8 cellular contexts compared by ENCODE assay signal in genomic region chr3:51982838-51983577, GRCh38. TPM values are rescaled to one million over a fixed set of nuclear protein-coding genes. Genes with fewer than 3 reads are reported as not detected.
DNase-seq lines count a peak whose midpoint lies in the region; ATAC-seq and TF ChIP-seq lines count a peak whose summit lies in the region.

Gene ACY1 (plus strand): TSS chr3:51983535. CDS start chr3:51984065, 530 bp downstream.

- H3K9me3 Mint-ChIP-seq in activated naive CD4-positive, alpha-beta T cell treated with anti-CD3 and anti-CD28 coated beads, Interleukin-2, amount 50 U/mL, for 24 hours = no peaks in the 10 kb centered on the region

- 0% methylated on average over 26 of the region's 68 CpGs for WGBS in SK-N-SH (ENCODE audit: low lambda C conversion rate)
- 0% methylated on average over 24 to 67 of the region's 68 CpGs for WGBS in testis, 2 donors

- TF ChIP-seq RAD21 in SK-N-SH (IDR thresholded peaks at IDR 0.05; ENCODE audit: low read length) = no peak

- H3K4me2 ChIP-seq in SK-N-SH (peak within 1 kb of the TSS; percentile 97), osteoblast (ENCODE audit: insufficient read depth, low read length) (peak within 1 kb of the TSS; percentile 99)

- no peak for TF ChIP-seq EP300 in SK-N-SH (IDR thresholded peaks at IDR 0.05; ENCODE audit: borderline replicate concordance in 1 of 2, low read depth in 1 of 2, low read length in 1 of 2)

- no peaks in the 10 kb centered on the region for H3K27me3 ChIP-seq in SK-N-SH (ENCODE audit: insufficient read depth)
- H3K27me3 ChIP-seq in osteoblast (ENCODE audit: insufficient read depth, low read length) = no peaks in the 10 kb centered on the region
- H3K27me3 ChIP-seq in testis = no peaks in the 10 kb centered on the region

- H3K79me2 ChIP-seq in SK-N-SH (ENCODE audit: insufficient read depth) (peaks cover 40% of the 10 kb centered on the region), osteoblast (ENCODE audit: insufficient read depth, low read length) (peaks cover 24% of the 10 kb centered on the region)

- ATAC-seq in GM19455 (IDR thresholded peaks at IDR 0.05; ENCODE audit: unreplicated experiment) = peak; percentile 68

- peak within 1 kb of the TSS; percentile 89 to 93 for H3K27ac ChIP-seq in SK-N-SH (ENCODE audit: low read depth in 2 of 2, low read length in 1 of 2)
- peak within 1 kb of the TSS; percentile 85 for H3K27ac ChIP-seq in osteoblast (ENCODE audit: low read depth, low read length)
- peak within 1 kb of the TSS; percentile 82 to 88 for H3K27ac ChIP-seq in testis

- POLR2A ChIA-PET in SK-N-SH (lab: Yijun Ruan, JAX) = interaction anchor here (0.8 to 4.3 kb wide), 10 partner anchors 8 to 46 kb away, joined by 3 to 42 read pairs (median 4); partner anchors contain the start of genes ABHD14A, ABHD14B, PARP3 and RPL29

- TF ChIP-seq CTCF in SK-N-SH (IDR thresholded peaks at IDR 0.05) = peak; percentile 4; the same call in 1 of the 2 replicates
- no peak for TF ChIP-seq CTCF in osteoblast (IDR thresholded peaks at IDR 0.05; ENCODE audit: extremely low read depth, low read depth, low read length)
- TF ChIP-seq CTCF in testis (IDR thresholded peaks at IDR 0.05) = no peak

- H3K4me3 Mint-ChIP-seq in activated naive CD4-positive, alpha-beta T cell treated with anti-CD3 and anti-CD28 coated beads, Interleukin-2, amount 50 U/mL, for 24 hours = peak within 1 kb of the TSS; percentile 94

- peak within 1 kb of the TSS; percentile 89 for H3K9ac ChIP-seq in SK-N-SH

- H2AFZ ChIP-seq in SK-N-SH (ENCODE audit: low read depth) = peak within 1 kb of the TSS; percentile 94; the same call in 1 of the 2 replicates
- peak within 1 kb of the TSS; percentile 95 for H2AFZ ChIP-seq in osteoblast (ENCODE audit: low read length)

- peaks cover 23% of the 10 kb centered on the region for H3K4me1 Mint-ChIP-seq in activated naive CD4-positive, alpha-beta T cell treated with anti-CD3 and anti-CD28 coated beads, Interleukin-2, amount 50 U/mL, for 24 hours

- peak within 1 kb of the TSS; percentile 93 for H3K27ac Mint-ChIP-seq in activated naive CD4-positive, alpha-beta T cell treated with anti-CD3 and anti-CD28 coated beads, Interleukin-2, amount 50 U/mL, for 24 hours

- H3K9me2 ChIP-seq in SK-N-SH = no peaks in the 10 kb centered on the region

- H3K36me3 ChIP-seq in SK-N-SH (replicated peaks in 1 of 2; ENCODE audit: control insufficient read depth in 1 of 2, insufficient read depth in 2 of 2, low read length in 1 of 2) (peaks cover 0 to 5% of the 10 kb centered on the region in 2 experiments), osteoblast (ENCODE audit: insufficient read depth, low read length) (no peaks in the 10 kb centered on the region), testis (ENCODE audit: low read depth, missing control alignments) (no peaks in the 10 kb centered on the region)

- peaks cover 5 to 19% of the 10 kb centered on the region in 2 experiments; a peak in 3 of 4 replicates for H3K4me1 ChIP-seq in SK-N-SH (ENCODE audit: control insufficient read depth in 1 of 2, insufficient read depth in 2 of 2, low read depth in 1 of 2, low read length in 1 of 2)
- peaks cover 22% of the 10 kb centered on the region for H3K4me1 ChIP-seq in osteoblast (ENCODE audit: insufficient read depth, low read length)
- peaks cover 20% of the 10 kb centered on the region for H3K4me1 ChIP-seq in testis

- CTCF ChIA-PET in SK-N-SH (lab: Yijun Ruan, JAX) = interaction anchor here (0.6 to 4.8 kb wide), 24 partner anchors 9 to 489 kb away, joined by 3 to 45 read pairs (median 4); partner anchors contain the start of genes ABHD14A, ABHD14B, GPR62 and PARP3

- no peaks in the 10 kb centered on the region for H3K36me3 Mint-ChIP-seq in activated naive CD4-positive, alpha-beta T cell treated with anti-CD3 and anti-CD28 coated beads, Interleukin-2, amount 50 U/mL, for 24 hours

- intact Hi-C loops in testis (cut with DNase I; ENCODE audit: low total_unique reads) = no loop called here

- H3K4me3 ChIP-seq in SK-N-SH (ENCODE audit: low read depth in 2 of 2, low read length in 1 of 2) (peak within 1 kb of the TSS; percentile 68 to 90), osteoblast (ENCODE audit: insufficient read depth, low read length) (peak within 1 kb of the TSS; percentile 74), testis (peak within 1 kb of the TSS; percentile 68)

- TF ChIP-seq POLR2A in testis (IDR thresholded peaks at IDR 0.05) = no peak

- H3K9me3 ChIP-seq in SK-N-SH = no peaks in the 10 kb centered on the region
- H3K9me3 ChIP-seq in osteoblast (ENCODE audit: low read depth, low read length) = no peaks in the 10 kb centered on the region
- no peaks in the 10 kb centered on the region for H3K9me3 ChIP-seq in testis

- DNase-seq in D341Med (ENCODE audit: low spot score) = peak; percentile 95
- peak; percentile 81 for DNase-seq in HPDE6-E6E7 (ENCODE audit: extremely low spot score)
- DNase-seq in SK-N-SH = peak; percentile 97
- DNase-seq in glomerular endothelial cell (ENCODE audit: extremely low read depth, low read depth, low spot score) = no peak
- peak; percentile 100 for DNase-seq in osteoblast (ENCODE audit: insufficient read length, low spot score, missing footprints)
- DNase-seq in testis = peak; percentile 80

- H3K27me3 Mint-ChIP-seq in activated naive CD4-positive, alpha-beta T cell treated with anti-CD3 and anti-CD28 coated beads, Interleukin-2, amount 50 U/mL, for 24 hours = no peaks in the 10 kb centered on the region

- no peaks in the 10 kb centered on the region for H4K20me1 ChIP-seq in SK-N-SH (ENCODE audit: insufficient read depth)
- peaks cover 6% of the 10 kb centered on the region for H4K20me1 ChIP-seq in osteoblast (ENCODE audit: insufficient read depth, low read length)

- H3F3A ChIP-seq in SK-N-SH (replicated peaks; ENCODE audit: insufficient read depth) = peaks cover 15% of the 10 kb centered on the region

TF ChIP-seq in SK-N-SH, 30 proteins besides CTCF, POLR2A, EP300 and RAD21 (continues in another document):
- TF ChIP-seq MAX (IDR thresholded peaks at IDR 0.05; ENCODE audit: low read depth) = peak; percentile 98
- TF ChIP-seq USF1 (IDR thresholded peaks at IDR 0.05; ENCODE audit: borderline replicate concordance, low read depth) = peak; percentile 89
- no peak for TF ChIP-seq CHD2 (IDR thresholded peaks at IDR 0.05; ENCODE audit: low read length, partially characterized antibody)
- TF ChIP-seq REST (IDR thresholded peaks at IDR 0.05; ENCODE audit: low read depth, low read length) = peak; percentile 7; the same call in 1 of the 2 replicates
- TF ChIP-seq GABPA (IDR thresholded peaks at IDR 0.05; ENCODE audit: low read depth) = peak; percentile 57
- TF ChIP-seq USF2 (IDR thresholded peaks at IDR 0.05; ENCODE audit: borderline replicate concordance, low read depth, low read length) = peak; percentile 48
- no peak for TF ChIP-seq RCOR1 (IDR thresholded peaks at IDR 0.05; ENCODE audit: low read length)
- no peak for TF ChIP-seq GATA2 (CRISPR knock-in tag; IDR thresholded peaks at IDR 0.05)
- 0 out of 2 replicates have a peak, but pooled peaks have one; percentile 53 for TF ChIP-seq SIN3A (IDR thresholded peaks at IDR 0.05; ENCODE audit: borderline replicate concordance, low read depth, low read length)
- no peak for TF ChIP-seq FOSL2 (IDR thresholded peaks at IDR 0.05; ENCODE audit: borderline replicate concordance, low read depth)

RNA-seq across cellular contexts. Expression of gene ACY1, which starts in this region (rescaled TPM):
- polyA plus RNA-seq in SK-N-SH (2012; rRNA removed) (93.0 and 96.2 TPM in 2 replicates), testis (ENCODE audit: insufficient read depth, low read depth, low replicate concordance) (26.7 TPM)
- 44.0 and 62.5 TPM in 2 replicates for polyA plus RNA-seq in SK-N-SH (2012; cell fraction: cytosol; rRNA removed)
- 136 and 173 TPM in 2 replicates for polyA plus RNA-seq in SK-N-SH (2012; cell fraction: nucleus; rRNA removed)
- total RNA-seq in glomerular endothelial cell (24.2 and 32.0 TPM in 2 replicates), osteoblast (35.7 and 37.6 TPM in 2 replicates), testis (10 to 100 TPM; 16.0 to 17.1 TPM)
